13 cellular contexts compared by ENCODE assay signal in the genomic region with DNA sequence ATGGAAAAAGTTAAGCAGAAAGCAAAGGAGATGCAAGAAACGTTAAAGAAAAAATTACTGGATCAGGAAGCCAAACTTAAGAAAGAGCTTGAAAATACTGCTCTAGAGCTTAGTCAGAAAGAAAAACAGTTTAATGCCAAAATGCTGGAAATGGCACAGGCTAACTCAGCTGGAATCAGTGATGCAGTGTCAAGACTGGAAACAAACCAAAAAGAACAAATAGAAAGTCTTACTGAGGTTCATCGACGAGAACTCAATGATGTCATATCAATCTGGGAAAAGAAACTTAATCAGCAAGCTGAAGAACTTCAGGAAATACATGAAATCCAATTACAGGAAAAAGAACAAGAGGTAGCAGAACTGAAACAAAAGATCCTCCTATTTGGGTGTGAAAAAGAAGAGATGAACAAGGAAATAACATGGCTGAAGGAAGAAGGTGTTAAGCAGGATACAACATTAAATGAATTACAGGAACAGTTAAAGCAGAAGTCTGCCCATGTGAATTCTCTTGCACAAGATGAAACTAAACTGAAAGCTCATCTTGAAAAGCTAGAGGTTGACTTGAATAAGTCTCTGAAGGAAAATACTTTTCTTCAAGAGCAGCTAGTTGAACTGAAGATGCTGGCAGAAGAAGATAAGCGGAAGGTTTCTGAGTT.
A peak's percentile ranks its signal among the peaks of the same experiment; 100 is the strongest.
DNase-seq lines count a peak whose midpoint lies in the region; ATAC-seq, FAIRE-seq and TF ChIP-seq lines count a peak whose summit lies in the region.
"Had no signal": no experiment of that assay in that cellular context is flagged by ENCODE, and none has a peak within 500 bp of the region (broad histone marks: within the 10 kb centered on the region; RNA-seq: fewer than 3 reads in every experiment).

No MANE protein-coding gene starts in this region.

- in situ Hi-C loops in HAP-1 (cut with MboI; ENCODE audit: low sequenced_read_pairs): no loop called here
- in situ Hi-C loops in gastrocnemius medialis (cut with MboI; ENCODE audit: low sequenced_read_pairs in 4 of 4): no loop called here

- CTCF ChIA-PET in naive thymus-derived CD4-positive, alpha-beta T cell (lab: Charles Lee): no interaction called here

- H3K36me3 ChIP-seq in naive thymus-derived CD4-positive, alpha-beta T cell (ENCODE audit: control insufficient read depth in 2 of 3, insufficient read depth in 3 of 3, low read length in 3 of 3): peaks cover 22 to 66% (median 29%) of the 10 kb centered on the region in 3 experiments
- peaks cover 39% of the 10 kb centered on the region for H3K36me3 ChIP-seq in HAP-1 (replicated peaks)
- H3K36me3 ChIP-seq in gastrocnemius medialis: peaks cover 0 to 86% of the 10 kb centered on the region in 2 donors

- intact Hi-C loops in naive thymus-derived CD4-positive, alpha-beta T cell (cut with micrococcal nuclease): no loop called here
- intact Hi-C loops in gastrocnemius medialis (cut with DNase I; ENCODE audit: low total_unique reads): no loop called here

- peaks cover 40 to 82% (median 73%) of the 10 kb centered on the region in 5 donors for H3K36me3 Mint-ChIP-seq in naive thymus-derived CD4-positive, alpha-beta T cell

- no peak overlapping the region for H3K27ac ChIP-seq in naive thymus-derived CD4-positive, alpha-beta T cell (ENCODE audit: low read depth, low read length)
- H3K27ac ChIP-seq in gastrocnemius medialis: no peak overlapping the region

- DNase-seq in AG09319 (ENCODE audit: extremely low read depth, low read depth) (peak; percentile 38), H54 (ENCODE audit: insufficient read length, low spot score) (no peak), dermis blood vessel endothelial cell (peak; percentile 55), erythroblast (lab: John Stamatoyannopoulos, UW) (no peak), NAMALWA (ENCODE audit: low spot score) (no peak), HAP-1 (ENCODE audit: low spot score in 2 of 2) (no peak), gastrocnemius medialis (no peak)
- no peak for DNase-seq in naive thymus-derived CD4-positive, alpha-beta T cell
- DNase-seq: Caco-2; central memory CD4-positive, alpha-beta T cell; SHP77; tibial artery had no signal

- H3K27me3 Mint-ChIP-seq in naive thymus-derived CD4-positive, alpha-beta T cell: no peaks in the 10 kb centered on the region

- ATAC-seq in naive thymus-derived CD4-positive, alpha-beta T cell: no peak
- no peak for ATAC-seq in gastrocnemius medialis
- ATAC-seq: GM12878 had no signal

- peaks cover 4 to 27% (median 9%) of the 10 kb centered on the region in 7 donors for H3K4me1 Mint-ChIP-seq in naive thymus-derived CD4-positive, alpha-beta T cell

- no peak overlapping the region for H3K4me3 Mint-ChIP-seq in naive thymus-derived CD4-positive, alpha-beta T cell

- H3K27me3 ChIP-seq in naive thymus-derived CD4-positive, alpha-beta T cell (ENCODE audit: control insufficient read depth in 2 of 2, insufficient read depth in 2 of 2, low read length in 2 of 2): no peaks in the 10 kb centered on the region
- H3K27me3 ChIP-seq in HAP-1 (ENCODE audit: low read depth): no peaks in the 10 kb centered on the region
- H3K27me3 ChIP-seq in gastrocnemius medialis: no peaks in the 10 kb centered on the region
- H3K27me3 ChIP-seq: tibial artery had no signal

- no peaks in the 10 kb centered on the region for H3K9me3 ChIP-seq in naive thymus-derived CD4-positive, alpha-beta T cell (ENCODE audit: control insufficient read depth in 2 of 3, low read length in 3 of 3)
- H3K9me3 ChIP-seq in HAP-1 (no peaks in the 10 kb centered on the region), gastrocnemius medialis (no peaks in the 10 kb centered on the region)
- H3K9me3 ChIP-seq: Caco-2, tibial artery had no signal

- peaks cover 0 to 5% of the 10 kb centered on the region in 2 donors for H3K4me1 ChIP-seq in naive thymus-derived CD4-positive, alpha-beta T cell (ENCODE audit: control insufficient read depth in 2 of 2, insufficient read depth in 2 of 2, low read length in 2 of 2)
- H3K4me1 ChIP-seq in HAP-1 (no peaks in the 10 kb centered on the region), gastrocnemius medialis (peaks cover 0 to 4% of the 10 kb centered on the region in 2 donors)
- H3K4me1 ChIP-seq: Caco-2 had no signal

- TF ChIP-seq CTCF in AG09319 (IDR thresholded peaks at IDR 0.05; ENCODE audit: low read depth, low read length) (no peak), gastrocnemius medialis (IDR thresholded peaks at IDR 0.05 in 4 of 5, conservative IDR thresholded peaks at IDR 0.05 in 1 of 5) (no peak)

- TF ChIP-seq POLR2A in H54 (IDR thresholded peaks at IDR 0.05; ENCODE audit: low read depth, low read length): no peak
- no peak for TF ChIP-seq POLR2A in erythroblast (IDR thresholded peaks at IDR 0.05; ENCODE audit: low read length)
- no peak for TF ChIP-seq POLR2A in gastrocnemius medialis (IDR thresholded peaks at IDR 0.05)

- H3K27ac Mint-ChIP-seq in naive thymus-derived CD4-positive, alpha-beta T cell: peak overlapping the region in 8 of 9 donors; percentile 2 to 86 (median 56)

- POLR2A ChIA-PET in naive thymus-derived CD4-positive, alpha-beta T cell (lab: Charles Lee): no interaction called here

- H3K9me3 Mint-ChIP-seq in naive thymus-derived CD4-positive, alpha-beta T cell: no peaks in the 10 kb centered on the region

- H3K4me3 ChIP-seq in naive thymus-derived CD4-positive, alpha-beta T cell (ENCODE audit: low read length): no peak overlapping the region
- H3K4me3 ChIP-seq in HAP-1 (no peak overlapping the region), gastrocnemius medialis (no peak overlapping the region)
- H3K4me3 ChIP-seq: GM12878, tibial artery had no signal

- FAIRE-seq in H54 (lab: Jason Lieb, UNC): peak; percentile 70
- FAIRE-seq: GM12878 had no signal

Comparison
In these comparisons a context has a peak if more than half of its experiments do, and no peak if none do; other contexts are left out.
1. DNase-seq: peak in AG09319 (single experiment) and dermis blood vessel endothelial cell (single experiment); none in H54 (single experiment), naive thymus-derived CD4-positive, alpha-beta T cell (0 of 9), erythroblast (0 of 2), NAMALWA (single experiment), HAP-1 (0 of 2) and gastrocnemius medialis (0 of 2).